ENCODE assay signal across 19 cellular contexts in the genomic region with DNA sequence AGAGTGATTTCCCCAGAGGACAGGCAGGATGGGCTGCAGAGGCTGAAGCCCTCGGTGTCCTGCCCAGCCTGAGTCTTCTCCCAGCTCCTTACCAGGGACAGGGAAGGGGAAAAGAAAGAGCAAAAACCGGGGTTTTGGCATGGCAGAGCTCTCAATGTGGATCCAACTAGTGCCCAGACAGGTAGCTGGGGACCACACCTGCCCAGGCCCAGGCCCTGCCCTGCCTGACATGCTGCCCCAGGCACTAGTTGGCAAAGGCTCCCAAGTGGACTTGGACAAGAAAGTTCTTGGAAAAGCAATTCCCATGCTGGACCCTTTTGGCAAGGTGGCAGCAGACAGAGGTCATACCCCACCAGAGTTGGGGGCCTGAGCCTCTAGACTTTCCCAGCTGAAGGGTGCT. TPM values are rescaled to one million over a fixed set of nuclear protein-coding genes. Genes with fewer than 3 reads are reported as not detected.
DNase-seq lines count a peak whose midpoint lies in the region; ATAC-seq, FAIRE-seq and TF ChIP-seq lines count a peak whose summit lies in the region.
"Had no signal": no experiment of that assay in that cellular context is flagged by ENCODE, and none has a peak within 500 bp of the region (broad histone marks: within the 10 kb centered on the region; RNA-seq: fewer than 3 reads in every experiment).

No MANE protein-coding gene starts in this region.

- no peak overlapping the region for H2BK20ac ChIP-seq in H1 (ENCODE audit: low read length)

- no peak for TF ChIP-seq EP300 in H1 (IDR thresholded peaks at IDR 0.05; ENCODE audit: borderline replicate concordance in 1 of 2, low read depth in 2 of 2, low read length in 2 of 2)

- no peak overlapping the region for H4K8ac ChIP-seq in H1 (ENCODE audit: extremely low read depth, insufficient read depth, low read length)
- no peak overlapping the region for H4K8ac ChIP-seq in trophoblast cell (ENCODE audit: low read depth, low read length)

- DNase-seq in heart right ventricle: no peak
- DNase-seq in heart left ventricle: no peak
- no peak for DNase-seq in H1 (ENCODE audit: low read depth in 1 of 2, low spot score in 2 of 2)
- DNase-seq in trophoblast cell: no peak
- no peak for DNase-seq in C1 segment of cervical spinal cord (lab: John Stamatoyannopoulos, UW)
- DNase-seq in D721Med (ENCODE audit: insufficient read length, low spot score): no peak
- no peak for DNase-seq in activated naive CD4-positive, alpha-beta T cell (lab: John Stamatoyannopoulos, UW)
- no peak for DNase-seq in NCI-H2029 (lab: John Stamatoyannopoulos, UW)
- DNase-seq: CD8-positive, alpha-beta T cell; DMS79; KBM-7; NCI-H1436; NCI-H2029 treated with DMSO at 0.1 percent for 48 hours; NCI-H2171 treated with DMSO at 0.1 percent for 48 hours; NCI-H748 treated with DMSO at 0.1 percent for 48 hours; OCI-M1; RPMI8226; SJCRH30 had no signal

- CTCF ChIA-PET in H1 (lab: Charles Lee; ENCODE audit: partially characterized antibody): interaction anchor here (0.7 to 1.9 kb wide), 5 partner anchors 10 to 32 kb away, joined by 3 to 12 read pairs (median 4); no protein-coding TSS in a partner anchor

- H3K14ac ChIP-seq in H1 (ENCODE audit: insufficient read length) (no peak overlapping the region), trophoblast cell (ENCODE audit: low read length) (peak overlapping the region; percentile 29)

- no peak overlapping the region for H4K12ac ChIP-seq in trophoblast cell (ENCODE audit: low read depth, low read length)

- H3K79me1 ChIP-seq in H1 (ENCODE audit: low read depth, low read length): peaks cover 29% of the 10 kb centered on the region
- H3K79me1 ChIP-seq in trophoblast cell (ENCODE audit: low read length): peaks cover 13% of the 10 kb centered on the region

- no peak overlapping the region for H2BK15ac ChIP-seq in H1 (ENCODE audit: low read length)

- no peaks in the 10 kb centered on the region for H3K23me2 ChIP-seq in H1 (ENCODE audit: low read depth, low read length)

- no peak overlapping the region for H3K56ac ChIP-seq in H1 (replicated peaks; ENCODE audit: insufficient read length, low read depth, low read length)

- 0 out of 2 replicates have a peak overlapping the region, but pooled peaks have one; percentile 27 for H3K18ac ChIP-seq in H1 (ENCODE audit: extremely low read depth, low read length)
- peak overlapping the region; percentile 36 for H3K18ac ChIP-seq in trophoblast cell (ENCODE audit: low read length)

- H3K79me2 ChIP-seq in H1 (ENCODE audit: control insufficient read depth in 1 of 2, insufficient read depth in 2 of 2, low read length in 2 of 2) (peaks cover 0 to 87% of the 10 kb centered on the region in 2 experiments; a peak in 3 of 4 replicates), trophoblast cell (ENCODE audit: control insufficient read depth, insufficient read depth, low read length, poor library complexity) (peaks cover 3% of the 10 kb centered on the region)

- H3K9ac ChIP-seq in H1 (replicated peaks in 1 of 4; ENCODE audit: extremely low read depth in 1 of 4, low read depth in 3 of 4, low read length in 3 of 4): no peak overlapping the region
- no peak overlapping the region for H3K9ac ChIP-seq in trophoblast cell (ENCODE audit: low read length)

- H3K23ac ChIP-seq in H1 (ENCODE audit: insufficient read length): no peak overlapping the region
- H3K23ac ChIP-seq in trophoblast cell (ENCODE audit: low read length): no peak overlapping the region

- no peak overlapping the region for H3K4ac ChIP-seq in H1 (replicated peaks; ENCODE audit: insufficient read length, low read depth, low read length)
- no peak overlapping the region for H3K4ac ChIP-seq in trophoblast cell (ENCODE audit: low read depth, low read length)

- TF ChIP-seq RAD21 in H1 (IDR thresholded peaks at IDR 0.05 in 1 of 2, conservative IDR thresholded peaks at IDR 0.05 in 1 of 2; ENCODE audit: low read depth in 2 of 2, low read length in 2 of 2): no peak

- no peak overlapping the region for H2BK5ac ChIP-seq in H1 (ENCODE audit: low read depth, low read length)
- peak overlapping the region; percentile 46 for H2BK5ac ChIP-seq in trophoblast cell (ENCODE audit: low read depth, low read length, poor library complexity)

- H2BK12ac ChIP-seq in H1 (ENCODE audit: low read depth, low read length) (no peak overlapping the region), trophoblast cell (ENCODE audit: low read length) (no peak overlapping the region)

- H3K27me3 ChIP-seq in heart right ventricle: no peaks in the 10 kb centered on the region
- H3K27me3 ChIP-seq in heart left ventricle: no peaks in the 10 kb centered on the region
- no peaks in the 10 kb centered on the region for H3K27me3 ChIP-seq in H1 (replicated peaks in 1 of 4; ENCODE audit: control insufficient read depth in 3 of 4, extremely low read depth in 1 of 4, insufficient read depth in 3 of 4, low read length in 3 of 4)
- no peaks in the 10 kb centered on the region for H3K27me3 ChIP-seq in trophoblast cell (ENCODE audit: insufficient read depth, low read length)
- H3K27me3 ChIP-seq: SJCRH30 had no signal

- H3K36me3 ChIP-seq in heart right ventricle (no peaks in the 10 kb centered on the region), heart left ventricle (no peaks in the 10 kb centered on the region), H1 (ENCODE audit: control insufficient read depth in 2 of 4, insufficient read depth in 4 of 4, low read length in 3 of 4) (no peaks in the 10 kb centered on the region), trophoblast cell (ENCODE audit: control insufficient read depth in 1 of 2, insufficient read depth in 2 of 2, low read length in 2 of 2) (peaks cover 0 to 2% of the 10 kb centered on the region in 2 experiments)

- H3K27ac ChIP-seq in heart right ventricle (peak overlapping the region in 7 of 10 donors; percentile 16 to 71 (median 39)), heart left ventricle (peak overlapping the region in 6 of 12 donors; percentile 15 to 73 (median 48)), H1 (ENCODE audit: low read depth, low read length) (no peak overlapping the region; the same call in 1 of the 2 replicates), trophoblast cell (ENCODE audit: low read depth, low read length) (no peak overlapping the region)
- H3K27ac ChIP-seq: 22Rv1, SJCRH30 had no signal

- H2BK120ac ChIP-seq in H1 (replicated peaks; ENCODE audit: low read depth, low read length): no peak overlapping the region
- H2BK120ac ChIP-seq in trophoblast cell (ENCODE audit: insufficient read depth, low read length, poor library complexity): peak overlapping the region; percentile 28

- H4K91ac ChIP-seq in H1 (replicated peaks; ENCODE audit: insufficient read length, low read length): no peak overlapping the region
- H4K91ac ChIP-seq in trophoblast cell (ENCODE audit: low read depth, low read length): peak overlapping the region; percentile 22

- H3K9me3 ChIP-seq in heart right ventricle: no peaks in the 10 kb centered on the region
- no peaks in the 10 kb centered on the region for H3K9me3 ChIP-seq in heart left ventricle
- H3K9me3 ChIP-seq in H1 (ENCODE audit: insufficient read depth in 2 of 2, low read depth in 1 of 2, low read length in 1 of 2): no peaks in the 10 kb centered on the region
- no peaks in the 10 kb centered on the region for H3K9me3 ChIP-seq in trophoblast cell (ENCODE audit: insufficient read depth, low read depth, low read length)
- H3K9me3 ChIP-seq: SJCRH30 had no signal

- no peak for TF ChIP-seq CTCF in heart right ventricle (IDR thresholded peaks at IDR 0.05)
- no peak for TF ChIP-seq CTCF in heart left ventricle (IDR thresholded peaks at IDR 0.05)
- TF ChIP-seq CTCF in H1 (IDR thresholded peaks at IDR 0.05; ENCODE audit: control extremely low read depth in 1 of 3, insufficient read depth in 1 of 3, low read depth in 1 of 3, low read length in 3 of 3): no peak
- no peak for TF ChIP-seq CTCF in D721Med (IDR thresholded peaks at IDR 0.05; ENCODE audit: insufficient read depth, missing control alignments)

- TF ChIP-seq POLR2A in heart left ventricle (IDR thresholded peaks at IDR 0.05) (no peak), H1 (IDR thresholded peaks at IDR 0.05; ENCODE audit: control extremely low read depth in 1 of 2, low read depth in 2 of 2, low read length in 2 of 2) (no peak)

- H3K4me2 ChIP-seq in H1 (ENCODE audit: insufficient read depth in 1 of 2, low read depth in 2 of 2, low read length in 2 of 2) (no peak overlapping the region), trophoblast cell (ENCODE audit: low read length) (no peak overlapping the region)

- no peak overlapping the region for H3K4me3 ChIP-seq in heart right ventricle
- H3K4me3 ChIP-seq in heart left ventricle: no peak overlapping the region
- no peak overlapping the region for H3K4me3 ChIP-seq in H1 (ENCODE audit: extremely low read depth in 1 of 4, insufficient read depth in 2 of 4, low read depth in 3 of 4, low read length in 4 of 4)
- H3K4me3 ChIP-seq in trophoblast cell (ENCODE audit: low read depth, low read length): no peak overlapping the region
- H3K4me3 ChIP-seq: SJCRH30 had no signal

- POLR2A ChIA-PET in H1 (lab: Charles Lee; ENCODE audit: partially characterized antibody): no interaction called here

- H3K4me1 ChIP-seq in heart right ventricle (peaks cover 14 to 64% (median 42%) of the 10 kb centered on the region in 9 donors), heart left ventricle (peaks cover 12 to 51% (median 29%) of the 10 kb centered on the region in 12 donors), H1 (replicated peaks in 1 of 4; ENCODE audit: control insufficient read depth in 3 of 4, insufficient read depth in 4 of 4, low read length in 3 of 4) (peaks cover 10 to 42% (median 32%) of the 10 kb centered on the region in 4 experiments), trophoblast cell (ENCODE audit: control insufficient read depth in 1 of 2, insufficient read depth in 2 of 2, low read length in 2 of 2) (peaks cover 12 to 16% of the 10 kb centered on the region in 2 experiments)

- H2AFZ ChIP-seq in H1 (ENCODE audit: low read length) (no peak overlapping the region), trophoblast cell (ENCODE audit: insufficient read depth, low read length, poor library complexity) (no peak overlapping the region)

- intact Hi-C loops in heart right ventricle (cut with DNase I) (no loop called here), heart left ventricle (cut with DNase I) (no loop called here)

- ATAC-seq in heart right ventricle (no peak), heart left ventricle (no peak)
- ATAC-seq: CD8-positive, alpha-beta T cell had no signal

- WGBS in heart right ventricle, 2 donors: 27 to 52% methylated on average over 2 of the region's 2 CpGs
- WGBS in heart left ventricle, 4 donors: 31 to 60% (median 48%) methylated on average over 2 of the region's 2 CpGs
- WGBS in H1 (ENCODE audit: extremely low coverage in 1 of 2, insufficient coverage in 1 of 2, insufficient read length in 1 of 2, insufficient replicate concordance in 2 of 2, low coverage in 1 of 2, low lambda C conversion rate in 2 of 2, missing lambda C conversion rate in 1 of 2), 2 experiments: 71% methylated on average over 2 of the region's 2 CpGs; no CpG with 5 or more reads in 1 of the 2 experiments
- no CpG with 5 or more reads among the region's 2 CpGs for WGBS in trophoblast cell (ENCODE audit: extremely low coverage, insufficient coverage, insufficient read length)

- peaks cover 44 to 50% of the 10 kb centered on the region in 2 experiments for H4K20me1 ChIP-seq in H1 (replicated peaks in 1 of 2; ENCODE audit: control insufficient read depth in 1 of 2, insufficient read depth in 2 of 2, low read length in 2 of 2)

- H4K5ac ChIP-seq in H1 (ENCODE audit: insufficient read length, low read depth, low read length): no peak overlapping the region

- H2AK5ac ChIP-seq in H1 (ENCODE audit: low read depth, low read length) (no peak overlapping the region), trophoblast cell (ENCODE audit: low read length) (peak overlapping the region; percentile 42)

- FAIRE-seq in H1 (lab: Jason Lieb, UNC) (no peak), D721Med (lab: Jason Lieb, UNC) (no peak)

RNA-seq across cellular contexts. Expression of a gene that starts 31.1 kb away (rescaled TPM):
- total RNA-seq in heart right ventricle (10 to 100 TPM in 6 of 10 donors, 1 to 10 TPM in 4; 6.6 to 22.8 (median 11.6) TPM), heart left ventricle (10 to 100 TPM in 8 of 9 donors, 1 to 10 TPM in 1; 7.2 to 28.6 (median 19.5) TPM)
- polyA plus RNA-seq in heart right ventricle (1 to 10 TPM; 4.0 to 4.4 TPM), heart left ventricle (10 to 100 TPM in 1 of 2 donors, 1 to 10 TPM in 1; 5.8 to 18.5 TPM), H1 (2011; rRNA removed) (43.2 and 63.0 TPM in 2 replicates)
- total RNA-seq in H1 (2021; fragmentation: NEBNext Ultra II Directional; extraction: Animal tissue kit (Norgen Biotek cat#: 25700)): 97.6 and 97.7 TPM in 2 replicates
- 43.8 TPM for polyA plus RNA-seq in H1 (2011; cell fraction: cytosol; rRNA removed)
- 74.6 TPM for polyA plus RNA-seq in H1 (2011; cell fraction: nucleus; rRNA removed)
- polyA plus RNA-seq in H1 (2012, experiment 1 of 2): 69.0 to 102 TPM (median 89.4 TPM) in 4 replicates
- 73.5 TPM for polyA plus RNA-seq in H1 (2012, experiment 2 of 2)
- polyA plus RNA-seq in H1 (2013, experiment 1 of 2): 93.0 TPM
- 97.4 TPM for polyA plus RNA-seq in H1 (2013, experiment 2 of 2)
- 104 and 120 TPM in 2 replicates for polyA minus RNA-seq in H1 (2011; rRNA and poly(A)+ RNA removed)
- polyA minus RNA-seq in H1 (2011; cell fraction: cytosol; rRNA and poly(A)+ RNA removed): 68.6 TPM
- polyA minus RNA-seq in H1 (2011; cell fraction: nucleus; rRNA and poly(A)+ RNA removed): 58.5 TPM
- polyA plus RNA-seq in trophoblast cell (2013): 16.6 and 16.8 TPM in 2 replicates

Comparison
In these comparisons a context has a peak if more than half of its experiments do, and no peak if none do; other contexts are left out.
1. H3K27ac ChIP-seq: peak in heart right ventricle (7 of 10); none in H1 (single experiment) and trophoblast cell (single experiment).